Comparison of ENCODE assay signal across 1 cellular context in genomic region chr6:75290136-75290535, GRCh38.
TF ChIP-seq lines count a peak whose summit lies in the region.

No MANE protein-coding gene starts in this region.

TF ChIP-seq in H1, 55 proteins besides CTCF, POLR2A, EP300 and RAD21:
- no peak for TF ChIP-seq CHD2 (IDR thresholded peaks at IDR 0.05; ENCODE audit: low read length)
- TF ChIP-seq PHF8 (conservative IDR thresholded peaks at IDR 0.05; ENCODE audit: low read depth, low read length) = no peak
- TF ChIP-seq KDM1A (IDR thresholded peaks at IDR 0.05; ENCODE audit: borderline replicate concordance, low read length) = no peak
- no peak for TF ChIP-seq HDAC6 (IDR thresholded peaks at IDR 0.05; ENCODE audit: low read depth, low read length)
- TF ChIP-seq BACH1 (IDR thresholded peaks at IDR 0.05; ENCODE audit: low read length) = no peak
- TF ChIP-seq EZH2 (IDR thresholded peaks at IDR 0.05; ENCODE audit: low read depth, low read length, severe bottlenecking) = no peak
- no peak for TF ChIP-seq USF2 (IDR thresholded peaks at IDR 0.05; ENCODE audit: low read length)
- no peak for TF ChIP-seq GTF2F1 (IDR thresholded peaks at IDR 0.05; ENCODE audit: borderline replicate concordance, low read depth, low read length)
- TF ChIP-seq POLR2AphosphoS5 (IDR thresholded peaks at IDR 0.05; ENCODE audit: low read depth, low read length) = no peak
- TF ChIP-seq E2F6 (IDR thresholded peaks at IDR 0.05) = no peak
- TF ChIP-seq ASH2L (IDR thresholded peaks at IDR 0.05; ENCODE audit: low read length) = no peak
- TF ChIP-seq CTBP2 (IDR thresholded peaks at IDR 0.05; ENCODE audit: borderline replicate concordance, insufficient read depth, insufficient read length, low read length) = no peak
- no peak for TF ChIP-seq TAF1 (IDR thresholded peaks at IDR 0.05; ENCODE audit: low read depth, low read length)
- TF ChIP-seq TCF12 (IDR thresholded peaks at IDR 0.05; ENCODE audit: low read depth, low read length) = no peak
- no peak for TF ChIP-seq SIX5 (IDR thresholded peaks at IDR 0.05; ENCODE audit: low read depth, low read length)
